Comparison of ENCODE assay signal across 9 cellular contexts in the genomic region with DNA sequence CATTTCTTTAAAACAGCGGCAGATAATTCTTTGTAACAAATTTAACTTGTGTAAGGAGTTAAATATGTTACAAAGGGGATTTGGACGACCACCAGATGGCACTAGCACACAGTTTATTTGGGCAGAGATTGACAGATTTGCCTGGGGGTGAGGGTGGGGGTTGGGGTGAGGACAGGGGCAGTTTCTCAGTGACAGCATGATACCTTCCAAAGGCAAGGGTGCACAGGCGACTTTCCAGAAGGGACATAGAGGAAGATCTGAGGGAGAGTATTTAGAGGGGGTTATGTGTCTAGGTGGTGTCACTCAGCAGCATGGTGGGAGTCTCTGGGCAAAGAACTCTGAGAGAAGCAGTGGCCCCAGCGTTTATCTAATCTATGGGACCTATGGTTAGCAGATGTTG. TPM values are rescaled to one million over a fixed set of nuclear protein-coding genes. Genes with fewer than 3 reads are reported as not detected.
DNase-seq lines count a peak whose midpoint lies in the region; ATAC-seq and TF ChIP-seq lines count a peak whose summit lies in the region.
"Had no signal": no experiment of that assay in that cellular context is flagged by ENCODE, and none has a peak within 500 bp of the region (broad histone marks: within the 10 kb centered on the region; RNA-seq: fewer than 3 reads in every experiment).

No MANE protein-coding gene starts in this region.

- H3K4me1 ChIP-seq in Caco-2, result no peaks in the 10 kb centered on the region
- H3K4me1 ChIP-seq in upper lobe of right lung, result no peaks in the 10 kb centered on the region

- H3K9me3 Mint-ChIP-seq in Caco-2 (ENCODE audit: unreplicated experiment) (no peaks in the 10 kb centered on the region), neural crest cell (no peaks in the 10 kb centered on the region)
- no peaks in the 10 kb centered on the region for H3K9me3 Mint-ChIP-seq in activated CD4-positive, alpha-beta memory T cell treated with anti-CD3 and anti-CD28 coated beads, Interleukin-2, amount 10 ng/mL, durations not matched to agents 7 days and 5 days
- H3K9me3 Mint-ChIP-seq: T-helper 1 cell treated with Interleukin-12 subunit alpha and Interleukin-12 subunit beta and Interleukin-4 antibody, amounts not matched to agents 30 μg/mL and 1 μg/mL, for 36 hours had no signal

- H3K27ac Mint-ChIP-seq in Caco-2 (ENCODE audit: unreplicated experiment) (no peak overlapping the region), neural crest cell (ENCODE audit: unreplicated experiment) (no peak overlapping the region)
- no peak overlapping the region for H3K27ac Mint-ChIP-seq in activated CD4-positive, alpha-beta memory T cell treated with anti-CD3 and anti-CD28 coated beads, Interleukin-2, amount 10 ng/mL, durations not matched to agents 7 days and 5 days
- H3K27ac Mint-ChIP-seq: T-helper 1 cell treated with Interleukin-12 subunit alpha and Interleukin-12 subunit beta and Interleukin-4 antibody, amounts not matched to agents 30 μg/mL and 1 μg/mL, for 36 hours had no signal

- POLR2A ChIA-PET in Caco-2 (lab: Charles Lee), result no interaction called here
- POLR2A ChIA-PET in activated CD4-positive, alpha-beta memory T cell treated with anti-CD3 and anti-CD28 coated beads, Interleukin-2, amount 10 ng/mL, durations not matched to agents 7 days and 5 days (lab: Charles Lee), result interaction anchor here (2.4 kb wide), 1 partner anchor 9 kb away, joined by 9 read pairs; the partner anchor contains the start of gene TMA16

- DNase-seq in Caco-2 (peak; percentile 59 to 60), GM20000 (ENCODE audit: low spot score) (peak; percentile 45), NCI-H1694 treated with DMSO at 0.1 percent for 48 hours (lab: John Stamatoyannopoulos, UW) (peak; percentile 19), epithelial cell of proximal tubule (ENCODE audit: low read depth) (no peak), neural crest cell (ENCODE audit: low read depth, low spot score) (peak; percentile 66), upper lobe of right lung (no peak), NCI-H1048 (lab: John Stamatoyannopoulos, UW) (no peak)
- DNase-seq in activated CD4-positive, alpha-beta memory T cell treated with anti-CD3 and anti-CD28 coated beads, Interleukin-2, amount 10 ng/mL, durations not matched to agents 7 days and 5 days, result peak; percentile 62

- ATAC-seq in upper lobe of right lung, result peak; percentile 75

- H3K36me3 ChIP-seq in Caco-2 (ENCODE audit: control insufficient read depth, insufficient read depth, low read length) (no peaks in the 10 kb centered on the region), upper lobe of right lung (no peaks in the 10 kb centered on the region)

- no peaks in the 10 kb centered on the region for H3K36me3 Mint-ChIP-seq in Caco-2 (ENCODE audit: insufficient read depth, unreplicated experiment)
- H3K36me3 Mint-ChIP-seq in activated CD4-positive, alpha-beta memory T cell treated with anti-CD3 and anti-CD28 coated beads, Interleukin-2, amount 10 ng/mL, durations not matched to agents 7 days and 5 days (ENCODE audit: low read depth), result no peaks in the 10 kb centered on the region
- no peaks in the 10 kb centered on the region for H3K36me3 Mint-ChIP-seq in neural crest cell (ENCODE audit: low read depth)

- BruUV-seq in Caco-2 (replicated peaks; lab: Mats Ljungman, UMichigan), result no TSS peak

- no peaks in the 10 kb centered on the region for H3K27me3 ChIP-seq in Caco-2 (replicated peaks; ENCODE audit: control insufficient read depth, insufficient read depth, low read length)
- no peaks in the 10 kb centered on the region for H3K27me3 ChIP-seq in upper lobe of right lung

- CTCF ChIA-PET in Caco-2 (lab: Charles Lee), result no interaction called here
- CTCF ChIA-PET in activated CD4-positive, alpha-beta memory T cell treated with anti-CD3 and anti-CD28 coated beads, Interleukin-2, amount 10 ng/mL, durations not matched to agents 7 days and 5 days (lab: Charles Lee), result interaction anchor here (1.1 to 4.6 kb wide), 3 partner anchors 10 to 65 kb away, joined by 4 to 22 read pairs (median 7); partner anchors contain the start of gene TMA16

- H3K4me3 ChIP-seq in Caco-2 (ENCODE audit: low read depth, low read length), result no peak overlapping the region
- no peak overlapping the region for H3K4me3 ChIP-seq in epithelial cell of proximal tubule (ENCODE audit: low read depth, low read length)
- no peak overlapping the region for H3K4me3 ChIP-seq in upper lobe of right lung

- TF ChIP-seq CTCF in Caco-2 (IDR thresholded peaks at IDR 0.05; ENCODE audit: insufficient read depth in 1 of 2, low read depth in 1 of 2, low read length in 1 of 2, severe bottlenecking in 1 of 2, unreplicated experiment in 1 of 2) (peak; percentile 58 to 63), GM20000 (IDR thresholded peaks at IDR 0.05; ENCODE audit: extremely low read depth, missing control alignments) (peak; percentile 13), epithelial cell of proximal tubule (conservative IDR thresholded peaks at IDR 0.05; ENCODE audit: low read depth, low read length) (peak; percentile 63), neural crest cell (conservative IDR thresholded peaks at IDR 0.05) (peak; percentile 77), upper lobe of right lung (IDR thresholded peaks at IDR 0.05) (peak; percentile 55)

- H3K4me3 Mint-ChIP-seq in Caco-2 (ENCODE audit: unreplicated experiment) (no peak overlapping the region), neural crest cell (no peak overlapping the region)
- H3K4me3 Mint-ChIP-seq in activated CD4-positive, alpha-beta memory T cell treated with anti-CD3 and anti-CD28 coated beads, Interleukin-2, amount 10 ng/mL, durations not matched to agents 7 days and 5 days, result no peak overlapping the region
- H3K4me3 Mint-ChIP-seq: T-helper 1 cell treated with Interleukin-12 subunit alpha and Interleukin-12 subunit beta and Interleukin-4 antibody, amounts not matched to agents 30 μg/mL and 1 μg/mL, for 36 hours had no signal

- H3K27me3 Mint-ChIP-seq in Caco-2 (ENCODE audit: insufficient read depth, unreplicated experiment), result peaks cover 4% of the 10 kb centered on the region
- peaks cover 17% of the 10 kb centered on the region for H3K27me3 Mint-ChIP-seq in activated CD4-positive, alpha-beta memory T cell treated with anti-CD3 and anti-CD28 coated beads, Interleukin-2, amount 10 ng/mL, durations not matched to agents 7 days and 5 days
- peaks cover 3% of the 10 kb centered on the region for H3K27me3 Mint-ChIP-seq in neural crest cell (ENCODE audit: low read depth)

- intact Hi-C loops in Caco-2 (cut with micrococcal nuclease; ENCODE audit: unreplicated experiment), result loop anchor here (1.0 to 5.0 kb wide), 5 partner anchors 59 to 988 kb away; no protein-coding TSS in a partner anchor
- intact Hi-C loops in upper lobe of right lung (cut with DNase I), result loop anchor here (5.0 kb wide), 1 partner anchor 62 kb away; no protein-coding TSS in a partner anchor

- H3K9me3 ChIP-seq in Caco-2 (no peaks in the 10 kb centered on the region), upper lobe of right lung (no peaks in the 10 kb centered on the region)

- H3K4me1 Mint-ChIP-seq in Caco-2 (ENCODE audit: low read depth, unreplicated experiment), result no peaks in the 10 kb centered on the region
- H3K4me1 Mint-ChIP-seq in activated CD4-positive, alpha-beta memory T cell treated with anti-CD3 and anti-CD28 coated beads, Interleukin-2, amount 10 ng/mL, durations not matched to agents 7 days and 5 days, result peaks cover 3% of the 10 kb centered on the region
- no peaks in the 10 kb centered on the region for H3K4me1 Mint-ChIP-seq in neural crest cell

- H3K27ac ChIP-seq in upper lobe of right lung, result no peak overlapping the region

RNA-seq across cellular contexts. Expression of gene TMA16, which starts 9.6 kb away (rescaled TPM):
- 23.7 and 31.1 TPM in 2 replicates for total RNA-seq in Caco-2 (2022)
- total RNA-seq in activated CD4-positive, alpha-beta memory T cell treated with anti-CD3 and anti-CD28 coated beads, Interleukin-2, amount 10 ng/mL, durations not matched to agents 7 days and 5 days, result 10 to 100 TPM; 27.9 to 30.3 TPM
- 40.1 and 48.8 TPM in 2 replicates for total RNA-seq in epithelial cell of proximal tubule
- total RNA-seq in neural crest cell, result 43.9 and 48.1 TPM in 2 replicates
- total RNA-seq in upper lobe of right lung, result 18.8 TPM

RNA-seq across cellular contexts. Expression of gene TKTL2, which starts 11.4 kb away (rescaled TPM):
- total RNA-seq in Caco-2 (2022) (not detected in 2 replicates), epithelial cell of proximal tubule (not detected in 2 replicates), neural crest cell (not detected in 2 replicates), upper lobe of right lung (not detected)
- total RNA-seq in activated CD4-positive, alpha-beta memory T cell treated with anti-CD3 and anti-CD28 coated beads, Interleukin-2, amount 10 ng/mL, durations not matched to agents 7 days and 5 days, result not detected

Comparison
In these comparisons a context has a peak if more than half of its experiments do, and no peak if none do; other contexts are left out.
1. DNase-seq: peak in Caco-2 (2 of 2), GM20000 (single experiment), NCI-H1694 treated with DMSO at 0.1 percent for 48 hours (single experiment), activated CD4-positive, alpha-beta memory T cell treated with anti-CD3 and anti-CD28 coated beads, Interleukin-2, amount 10 ng/mL, durations not matched to agents 7 days and 5 days (single experiment) and neural crest cell (single experiment); none in epithelial cell of proximal tubule (single experiment), upper lobe of right lung (single experiment) and NCI-H1048 (single experiment).
2. CTCF ChIP-seq: peak in every context shown above with its lines; median percentile 77 in neural crest cell; 63 in epithelial cell of proximal tubule; 60 in Caco-2; 55 in upper lobe of right lung; 13 in GM20000.